Comparison of ENCODE assay signal across 9 cellular contexts in genomic region chr5:10030219-10030831, GRCh38.
DNase-seq lines count a peak whose midpoint lies in the region; ATAC-seq and TF ChIP-seq lines count a peak whose summit lies in the region.
"Had no signal": no experiment of that assay in that cellular context is flagged by ENCODE, and none has a peak within 500 bp of the region (broad histone marks: within the 10 kb centered on the region; RNA-seq: fewer than 3 reads in every experiment).

No MANE protein-coding gene starts in this region.

- no peak overlapping the region for H3K27ac ChIP-seq in MM.1S (ENCODE audit: low read length)
- H3K27ac ChIP-seq in gastroesophageal sphincter: no peak overlapping the region

- H3K4me3 ChIP-seq in MM.1S (ENCODE audit: low read length) (no peak overlapping the region), choroid plexus epithelial cell (ENCODE audit: low read depth, low read length) (no peak overlapping the region), gastroesophageal sphincter (no peak overlapping the region)

- no peaks in the 10 kb centered on the region for H3K9me2 ChIP-seq in MM.1S (replicated peaks; ENCODE audit: insufficient read depth, low read length)

- CTCF ChIA-PET in GM10248 (lab: Yijun Ruan, JAX): interaction anchor here (0.9 to 1.4 kb wide), 3 partner anchors 18 to 665 kb away, joined by 3 to 4 read pairs (median 3); no protein-coding TSS in a partner anchor

- H3K27me3 ChIP-seq in MM.1S (replicated peaks; ENCODE audit: insufficient read depth, low read length) (no peaks in the 10 kb centered on the region), gastroesophageal sphincter (no peaks in the 10 kb centered on the region)

- H3K79me2 ChIP-seq in MM.1S (ENCODE audit: low read length): no peaks in the 10 kb centered on the region

- no peaks in the 10 kb centered on the region for H3K9me3 ChIP-seq in MM.1S (replicated peaks; ENCODE audit: insufficient read depth, low read length)
- H3K9me3 ChIP-seq in gastroesophageal sphincter: peaks cover 0 to 38% (median 0%) of the 10 kb centered on the region in 3 donors

- no peak for TF ChIP-seq POLR2A in gastroesophageal sphincter (IDR thresholded peaks at IDR 0.05)

- H3K36me3 Mint-ChIP-seq in neural crest cell (ENCODE audit: low read depth): peaks cover 7% of the 10 kb centered on the region

- H3K4me2 ChIP-seq in MM.1S (ENCODE audit: low read depth, low read length): no peak overlapping the region

- POLR2A ChIA-PET in GM10248 (lab: Yijun Ruan, JAX): no interaction called here

- H3K27ac Mint-ChIP-seq in neural crest cell (ENCODE audit: unreplicated experiment): no peak overlapping the region

- peak; percentile 21 for TF ChIP-seq CTCF in GM10248 (IDR thresholded peaks at IDR 0.05; ENCODE audit: control extremely low read depth, extremely low read depth, low read depth, missing control alignments)
- TF ChIP-seq CTCF in MM.1S (IDR thresholded peaks at IDR 0.05; ENCODE audit: low read length): peak; percentile 18
- peak; percentile 76 for TF ChIP-seq CTCF in choroid plexus epithelial cell (conservative IDR thresholded peaks at IDR 0.05; ENCODE audit: low read depth, low read length)
- peak; percentile 52 for TF ChIP-seq CTCF in neural crest cell (conservative IDR thresholded peaks at IDR 0.05)
- no peak for TF ChIP-seq CTCF in gastroesophageal sphincter (IDR thresholded peaks at IDR 0.05)
- TF ChIP-seq CTCF in GM13976 (IDR thresholded peaks at IDR 0.05; ENCODE audit: borderline replicate concordance, control extremely low read depth, extremely low read depth, insufficient read depth, missing control alignments): no peak

- peaks cover 15% of the 10 kb centered on the region for H3K9me3 Mint-ChIP-seq in neural crest cell

- H3K27me3 Mint-ChIP-seq in neural crest cell (ENCODE audit: low read depth): no peaks in the 10 kb centered on the region

- no peaks in the 10 kb centered on the region for H3K4me1 ChIP-seq in MM.1S (ENCODE audit: low read length)
- no peaks in the 10 kb centered on the region for H3K4me1 ChIP-seq in gastroesophageal sphincter

- no peaks in the 10 kb centered on the region for H3K4me1 Mint-ChIP-seq in neural crest cell

- WGBS in gastroesophageal sphincter (ENCODE audit: low coverage in 1 of 2), 2 donors: no CpG with 5 or more reads among the region's 2 CpGs

- no peaks in the 10 kb centered on the region for H3F3A ChIP-seq in MM.1S (ENCODE audit: insufficient read depth, low read length)

- no peaks in the 10 kb centered on the region for H4K20me1 ChIP-seq in MM.1S (ENCODE audit: insufficient read depth, low read length)

- H3K9ac ChIP-seq in MM.1S (ENCODE audit: low read length): no peak overlapping the region

- H3K36me3 ChIP-seq in MM.1S (replicated peaks; ENCODE audit: insufficient read depth, low read length) (no peaks in the 10 kb centered on the region), gastroesophageal sphincter (no peaks in the 10 kb centered on the region)

- no peak for ATAC-seq in gastroesophageal sphincter

- TF ChIP-seq EP300 in gastroesophageal sphincter (IDR thresholded peaks at IDR 0.05): no peak

- H2AFZ ChIP-seq in MM.1S (ENCODE audit: low read length): no peak overlapping the region

- no peak overlapping the region for H3K4me3 Mint-ChIP-seq in neural crest cell

- DNase-seq in GM10248 (ENCODE audit: extremely low spot score) (no peak), MM.1S (no peak), choroid plexus epithelial cell (ENCODE audit: low read depth) (peak; percentile 79), neural crest cell (ENCODE audit: low read depth, low spot score) (no peak), dermis blood vessel endothelial cell (no peak), NCI-H1105 (lab: John Stamatoyannopoulos, UW) (no peak), GM13976 (ENCODE audit: low spot score) (no peak)
- DNase-seq: GOT3 had no signal

- in situ Hi-C loops in GM13976 (cut with MboI; ENCODE audit: low sequenced_read_pairs, unreplicated experiment): no loop called here

Comparison
In these comparisons a context has a peak if more than half of its experiments do, and no peak if none do; other contexts are left out.
1. CTCF ChIP-seq: peak in GM10248 (single experiment), MM.1S (single experiment), choroid plexus epithelial cell (single experiment) and neural crest cell (single experiment); none in gastroesophageal sphincter (0 of 4) and GM13976 (single experiment).